Comparison of ENCODE assay signal across 9 cellular contexts in genomic region chr5:139638736-139639618, GRCh38. TPM values are rescaled to one million over a fixed set of nuclear protein-coding genes. Genes with fewer than 3 reads are reported as not detected.
DNase-seq lines count a peak whose midpoint lies in the region; ATAC-seq and TF ChIP-seq lines count a peak whose summit lies in the region.
"Had no signal": no experiment of that assay in that cellular context is flagged by ENCODE, and none has a peak within 500 bp of the region (broad histone marks: within the 10 kb centered on the region; RNA-seq: fewer than 3 reads in every experiment).

No MANE protein-coding gene starts in this region.

- H3K9me3 ChIP-seq in OCI-LY3 (ENCODE audit: insufficient read depth, low read length) = no peaks in the 10 kb centered on the region
- H3K9me3 ChIP-seq in heart right ventricle = no peaks in the 10 kb centered on the region
- H3K9me3 ChIP-seq in skeletal muscle satellite cell (replicated peaks; ENCODE audit: low read length) = no peaks in the 10 kb centered on the region
- H3K9me3 ChIP-seq: SJCRH30 had no signal

- H3K4me3 Mint-ChIP-seq in CD14-positive monocyte = peak overlapping the region in 1 of 2 donors; percentile 89

- H3K4me1 ChIP-seq in OCI-LY3 (ENCODE audit: low read length) (peaks cover 81% of the 10 kb centered on the region), heart right ventricle (peaks cover 19 to 60% (median 45%) of the 10 kb centered on the region in 9 donors), skeletal muscle satellite cell (ENCODE audit: control insufficient read depth, insufficient read depth, low read length) (peaks cover 51% of the 10 kb centered on the region)

- no peaks in the 10 kb centered on the region for H3K36me3 ChIP-seq in H7 (replicated peaks; ENCODE audit: control insufficient read depth, insufficient read depth, low read length)
- H3K36me3 ChIP-seq in OCI-LY3 (replicated peaks; ENCODE audit: low read depth, low read length) = no peaks in the 10 kb centered on the region
- no peaks in the 10 kb centered on the region for H3K36me3 ChIP-seq in heart right ventricle
- no peaks in the 10 kb centered on the region for H3K36me3 ChIP-seq in skeletal muscle satellite cell (ENCODE audit: insufficient read depth, low read length)
- H3K36me3 ChIP-seq: SJCRH30 had no signal

- H3K9ac ChIP-seq in OCI-LY3 (ENCODE audit: low read length) (peak overlapping the region; percentile 73; the same call in 1 of the 2 replicates), skeletal muscle satellite cell (ENCODE audit: low read depth, low read length) (peak overlapping the region; percentile 88)

- H3K27me3 ChIP-seq in H7 (ENCODE audit: control insufficient read depth, insufficient read depth, low read length) (no peaks in the 10 kb centered on the region), OCI-LY3 (ENCODE audit: low read depth, low read length) (no peaks in the 10 kb centered on the region), heart right ventricle (no peaks in the 10 kb centered on the region), skeletal muscle satellite cell (ENCODE audit: control insufficient read depth, insufficient read depth, low read length) (no peaks in the 10 kb centered on the region)
- H3K27me3 ChIP-seq: SJCRH30 had no signal

- peaks cover 5 to 22% of the 10 kb centered on the region in 2 donors for H3K36me3 Mint-ChIP-seq in CD14-positive monocyte

- H3K27ac ChIP-seq in OCI-LY3 (ENCODE audit: low read length) (peak overlapping the region; percentile 96), heart right ventricle (peak overlapping the region; percentile 82 to 97 (median 92))

- TF ChIP-seq CTCF in OCI-LY3 (IDR thresholded peaks at IDR 0.05; ENCODE audit: low read depth, low read length) (no peak), heart right ventricle (IDR thresholded peaks at IDR 0.05) (no peak), CD14-positive monocyte (IDR thresholded peaks at IDR 0.05) (no peak)

- intact Hi-C loops in heart right ventricle (cut with DNase I) (loop anchor here in 7 of 10 donors (1.0 to 10.0 kb wide), 6 partner anchors 9 to 226 kb away; partner anchors contain the start of gene CXXC5 (in 1 of the 7)), CD14-positive monocyte (cut with micrococcal nuclease) (loop anchor here (1.0 to 5.0 kb wide), 2 partner anchors 9 to 33 kb away; partner anchors contain the start of gene CXXC5 (in 1 of the 2))

- no peak for ATAC-seq in heart right ventricle
- no peak for ATAC-seq in HG02840 (IDR thresholded peaks at IDR 0.05; ENCODE audit: low FRiP score, unreplicated experiment)
- ATAC-seq in esophagus mucosa = no peak

- no peak overlapping the region for H2AFZ ChIP-seq in OCI-LY3 (ENCODE audit: low read depth, low read length)

- WGBS in heart right ventricle, 2 donors = 69 to 73% methylated on average over 12 of the region's 12 CpGs

- H3K4me3 ChIP-seq in H7 (ENCODE audit: insufficient read depth, low read depth, low read length) (no peak overlapping the region), OCI-LY3 (ENCODE audit: low read length) (peak overlapping the region; percentile 77; the same call in 1 of the 2 replicates), heart right ventricle (peak overlapping the region in 4 of 10 donors; percentile 33 to 65 (median 54)), skeletal muscle satellite cell (ENCODE audit: low read length) (no peak overlapping the region)

- DNase-seq in H7 (peak; percentile 59), heart right ventricle (no peak), AG08395 (ENCODE audit: low spot score) (no peak), CD14-positive monocyte (ENCODE audit: low spot score) (no peak)

- H3K27ac Mint-ChIP-seq in CD14-positive monocyte = peak overlapping the region in 1 of 7 donors; percentile 21

- no peaks in the 10 kb centered on the region for H4K20me1 ChIP-seq in OCI-LY3 (ENCODE audit: insufficient read depth, low read length)

- peaks cover 22 to 67% (median 31%) of the 10 kb centered on the region in 3 donors for H3K27me3 Mint-ChIP-seq in CD14-positive monocyte (ENCODE audit: low read depth in 3 of 3)

- peak overlapping the region; percentile 91 for H3K4me2 ChIP-seq in OCI-LY3 (ENCODE audit: low read length)
- H3K4me2 ChIP-seq in skeletal muscle satellite cell (ENCODE audit: low read length) = peak overlapping the region; percentile 78

- H3K79me2 ChIP-seq in OCI-LY3 (ENCODE audit: low read length) = peaks cover 3% of the 10 kb centered on the region; the same call in 1 of the 2 replicates

- no peaks in the 10 kb centered on the region for H3K9me3 Mint-ChIP-seq in CD14-positive monocyte

- H3K4me1 Mint-ChIP-seq in CD14-positive monocyte = peaks cover 32% of the 10 kb centered on the region

RNA-seq across cellular contexts. Expression of gene CXXC5, which starts 9.2 kb away (rescaled TPM):
- 150 and 154 TPM in 2 replicates for total RNA-seq in H7 (2014; rRNA removed; shearing (Covaris generic))
- total RNA-seq in heart right ventricle (10 to 100 TPM; 30.7 to 51.6 (median 37.9) TPM), esophagus mucosa (22.6 TPM)
- polyA plus RNA-seq in heart right ventricle (10 to 100 TPM; 28.7 to 31.4 TPM), CD14-positive monocyte (10 to 100 TPM; 33.7 to 37.2 TPM)
- 101 and 157 TPM in 2 replicates for total RNA-seq in skeletal muscle satellite cell (2012; rRNA removed)
